Comparison of ENCODE assay signal across 1 cellular context in the genomic region with DNA sequence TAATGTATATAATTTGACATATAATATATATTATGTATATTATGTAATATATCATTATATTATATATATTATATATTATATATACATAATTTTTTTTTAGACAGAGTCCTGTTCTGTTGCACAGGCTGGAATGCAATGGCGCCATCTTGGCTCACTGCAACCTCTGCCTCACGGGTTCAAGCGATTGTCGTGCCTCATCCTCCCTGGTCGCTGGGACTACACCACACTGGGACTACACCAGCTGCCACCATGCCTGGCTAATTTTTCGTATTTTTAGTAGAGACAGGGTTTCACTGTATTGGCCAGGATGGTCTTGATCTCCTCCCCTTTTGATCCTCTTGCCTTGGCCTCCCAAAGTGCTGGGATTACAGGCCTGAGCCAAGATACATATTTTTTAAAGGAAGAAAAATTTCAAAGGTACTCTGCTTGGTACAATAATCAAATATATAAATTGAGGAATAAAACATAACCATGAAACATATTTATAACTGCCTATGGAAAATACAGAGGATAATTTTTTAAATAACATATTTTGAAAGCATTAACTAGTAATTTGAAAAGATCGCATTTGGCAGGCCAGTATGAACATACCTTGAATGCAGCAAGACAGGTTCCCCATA. TPM values are rescaled to one million over a fixed set of nuclear protein-coding genes. Genes with fewer than 3 reads are reported as not detected.
"Had no signal": no experiment of that assay in that cellular context is flagged by ENCODE, and none has a peak within 500 bp of the region (broad histone marks: within the 10 kb centered on the region; RNA-seq: fewer than 3 reads in every experiment).

No MANE protein-coding gene starts in this region.

RNA-seq across cellular contexts. Expression of a gene that starts 39.9 kb away (rescaled TPM):
- total RNA-seq: SJSA1 had no signal
